Comparison of ENCODE assay signal across 8 cellular contexts in the genomic region with DNA sequence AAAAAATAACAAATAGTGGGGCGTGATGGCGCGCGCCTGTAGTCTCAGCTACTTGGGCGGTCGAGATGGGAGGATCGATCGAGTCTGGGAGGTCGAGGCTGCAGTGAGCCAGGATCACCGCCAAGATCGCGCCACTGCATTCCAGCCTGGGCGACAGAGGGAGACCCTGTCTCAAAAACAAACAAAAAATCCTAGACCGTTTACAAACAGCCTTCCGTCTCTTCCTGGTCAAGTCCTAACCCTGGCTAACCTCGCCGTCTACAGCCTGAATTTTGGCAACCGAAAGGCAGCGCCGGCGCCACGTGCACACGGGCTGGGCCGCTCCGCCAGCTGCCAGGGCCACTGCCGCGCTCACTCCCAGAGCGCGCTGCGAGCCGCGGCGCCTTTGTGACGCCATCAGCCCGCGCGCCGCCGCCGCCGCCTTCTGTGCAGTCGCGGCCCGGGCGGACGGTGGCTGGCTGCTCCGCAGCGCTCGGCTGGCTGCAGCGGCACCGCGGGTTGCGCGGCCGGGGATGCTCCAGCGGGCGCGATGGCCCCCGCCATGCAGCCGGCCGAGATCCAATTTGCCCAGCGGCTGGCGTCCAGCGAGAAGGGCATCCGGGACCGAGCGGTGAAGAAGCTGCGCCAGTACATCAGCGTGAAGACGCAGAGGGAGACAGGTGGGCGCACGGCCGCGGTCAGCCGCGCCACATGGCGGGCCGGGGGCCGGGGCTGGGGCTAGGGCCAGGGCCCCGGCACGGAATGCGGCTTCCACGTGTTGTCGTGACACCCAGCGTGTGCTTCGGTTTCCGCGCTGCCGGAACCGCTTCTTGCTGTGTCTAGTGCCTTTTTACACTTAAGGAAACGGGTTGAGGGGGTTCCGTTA.
DNase-seq lines count a peak whose midpoint lies in the region; ATAC-seq and TF ChIP-seq lines count a peak whose summit lies in the region.

A gene (minus strand): TSS at position 353 of the 865 bp plus-strand sequence. CDS start 1,392 bp downstream, outside the sequence.
A gene with protein sequence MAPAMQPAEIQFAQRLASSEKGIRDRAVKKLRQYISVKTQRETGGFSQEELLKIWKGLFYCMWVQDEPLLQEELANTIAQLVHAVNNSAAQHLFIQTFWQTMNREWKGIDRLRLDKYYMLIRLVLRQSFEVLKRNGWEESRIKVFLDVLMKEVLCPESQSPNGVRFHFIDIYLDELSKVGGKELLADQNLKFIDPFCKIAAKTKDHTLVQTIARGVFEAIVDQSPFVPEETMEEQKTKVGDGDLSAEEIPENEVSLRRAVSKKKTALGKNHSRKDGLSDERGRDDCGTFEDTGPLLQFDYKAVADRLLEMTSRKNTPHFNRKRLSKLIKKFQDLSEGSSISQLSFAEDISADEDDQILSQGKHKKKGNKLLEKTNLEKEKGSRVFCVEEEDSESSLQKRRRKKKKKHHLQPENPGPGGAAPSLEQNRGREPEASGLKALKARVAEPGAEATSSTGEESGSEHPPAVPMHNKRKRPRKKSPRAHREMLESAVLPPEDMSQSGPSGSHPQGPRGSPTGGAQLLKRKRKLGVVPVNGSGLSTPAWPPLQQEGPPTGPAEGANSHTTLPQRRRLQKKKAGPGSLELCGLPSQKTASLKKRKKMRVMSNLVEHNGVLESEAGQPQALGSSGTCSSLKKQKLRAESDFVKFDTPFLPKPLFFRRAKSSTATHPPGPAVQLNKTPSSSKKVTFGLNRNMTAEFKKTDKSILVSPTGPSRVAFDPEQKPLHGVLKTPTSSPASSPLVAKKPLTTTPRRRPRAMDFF (plus strand): TSS at position 425 of the 865 bp plus-strand sequence. CDS start 105 bp downstream, at position 530.

- H3K4me3 ChIP-seq in WI38 (ENCODE audit: low read depth, low read length), result peak within 1 kb of the TSS; percentile 94
- peak within 1 kb of the TSS; percentile 82 to 88 for H3K4me3 ChIP-seq in cardiac fibroblast (replicated peaks in 1 of 2; ENCODE audit: low read depth in 2 of 2, low read length in 2 of 2)

- TF ChIP-seq CTCF in WI38 (IDR thresholded peaks at IDR 0.05; ENCODE audit: low read depth, low read length), result no peak
- TF ChIP-seq CTCF in cardiac fibroblast (IDR thresholded peaks at IDR 0.05; ENCODE audit: low read depth, low read length), result no peak

- DNase-seq in NK-92 treated with Interleukin-12 subunit alpha and Interleukin-12 subunit beta, amount 100 ng/mL, for 24 hours (lab: John Stamatoyannopoulos, UW), result peak; percentile 59
- no peak for DNase-seq in NK-92 (lab: John Stamatoyannopoulos, UW; ENCODE audit: unreplicated experiment)
- DNase-seq in NCI-H2196 treated with DMSO at 0.1 percent for 48 hours (lab: John Stamatoyannopoulos, UW; ENCODE audit: unreplicated experiment), result peak; percentile 76
- peak; percentile 81 to 88 for DNase-seq in cardiac fibroblast (ENCODE audit: low read depth in 2 of 2)
- peak; percentile 87 for DNase-seq in iris pigment epithelial cell (ENCODE audit: low read depth)
- peak; percentile 21 for DNase-seq in smooth muscle cell of the brain vasculature (ENCODE audit: low read depth, low spot score)

- ATAC-seq in HG03045 (IDR thresholded peaks at IDR 0.05; ENCODE audit: unreplicated experiment), result peak; percentile 82
